In genomic region chrX:103791826-103792458, GRCh38 we compare ENCODE assay signal across 2 cellular contexts.
TF ChIP-seq lines count a peak whose summit lies in the region.

No MANE protein-coding gene starts in this region.

TF ChIP-seq in SK-N-SH, 30 proteins besides CTCF, POLR2A, EP300 and RAD21 (continues in another document):
- TF ChIP-seq FOXJ3 (CRISPR knock-in tag; IDR thresholded peaks at IDR 0.05), result no peak
- TF ChIP-seq USF2 (IDR thresholded peaks at IDR 0.05; ENCODE audit: borderline replicate concordance, low read depth, low read length), result no peak
- no peak for TF ChIP-seq FOXM1 (IDR thresholded peaks at IDR 0.05; ENCODE audit: low read depth)
- TF ChIP-seq EZH2phosphoT487 (IDR thresholded peaks at IDR 0.05; ENCODE audit: borderline replicate concordance, low read depth), result no peak
- TF ChIP-seq RXRA (IDR thresholded peaks at IDR 0.05; ENCODE audit: borderline replicate concordance, low read depth), result peak; percentile 31; the same call in 1 of the 2 replicates
- peak; percentile 63 for TF ChIP-seq TCF12 (IDR thresholded peaks at IDR 0.05)
- TF ChIP-seq, protein P1, sequence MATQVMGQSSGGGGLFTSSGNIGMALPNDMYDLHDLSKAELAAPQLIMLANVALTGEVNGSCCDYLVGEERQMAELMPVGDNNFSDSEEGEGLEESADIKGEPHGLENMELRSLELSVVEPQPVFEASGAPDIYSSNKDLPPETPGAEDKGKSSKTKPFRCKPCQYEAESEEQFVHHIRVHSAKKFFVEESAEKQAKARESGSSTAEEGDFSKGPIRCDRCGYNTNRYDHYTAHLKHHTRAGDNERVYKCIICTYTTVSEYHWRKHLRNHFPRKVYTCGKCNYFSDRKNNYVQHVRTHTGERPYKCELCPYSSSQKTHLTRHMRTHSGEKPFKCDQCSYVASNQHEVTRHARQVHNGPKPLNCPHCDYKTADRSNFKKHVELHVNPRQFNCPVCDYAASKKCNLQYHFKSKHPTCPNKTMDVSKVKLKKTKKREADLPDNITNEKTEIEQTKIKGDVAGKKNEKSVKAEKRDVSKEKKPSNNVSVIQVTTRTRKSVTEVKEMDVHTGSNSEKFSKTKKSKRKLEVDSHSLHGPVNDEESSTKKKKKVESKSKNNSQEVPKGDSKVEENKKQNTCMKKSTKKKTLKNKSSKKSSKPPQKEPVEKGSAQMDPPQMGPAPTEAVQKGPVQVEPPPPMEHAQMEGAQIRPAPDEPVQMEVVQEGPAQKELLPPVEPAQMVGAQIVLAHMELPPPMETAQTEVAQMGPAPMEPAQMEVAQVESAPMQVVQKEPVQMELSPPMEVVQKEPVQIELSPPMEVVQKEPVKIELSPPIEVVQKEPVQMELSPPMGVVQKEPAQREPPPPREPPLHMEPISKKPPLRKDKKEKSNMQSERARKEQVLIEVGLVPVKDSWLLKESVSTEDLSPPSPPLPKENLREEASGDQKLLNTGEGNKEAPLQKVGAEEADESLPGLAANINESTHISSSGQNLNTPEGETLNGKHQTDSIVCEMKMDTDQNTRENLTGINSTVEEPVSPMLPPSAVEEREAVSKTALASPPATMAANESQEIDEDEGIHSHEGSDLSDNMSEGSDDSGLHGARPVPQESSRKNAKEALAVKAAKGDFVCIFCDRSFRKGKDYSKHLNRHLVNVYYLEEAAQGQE (IDR thresholded peaks at IDR 0.05; ENCODE audit: low read depth, low read length), result no peak
- TF ChIP-seq ELF1 (IDR thresholded peaks at IDR 0.05), result no peak
- TF ChIP-seq JUND (IDR thresholded peaks at IDR 0.05), result peak; percentile 65
- TF ChIP-seq GATA2 (CRISPR knock-in tag; IDR thresholded peaks at IDR 0.05), result no peak
- no peak for TF ChIP-seq ZBTB33 (IDR thresholded peaks at IDR 0.05; ENCODE audit: borderline replicate concordance, low read depth)
- TF ChIP-seq MEF2A (IDR thresholded peaks at IDR 0.05; ENCODE audit: borderline replicate concordance, low read depth), result no peak
- no peak for TF ChIP-seq GABPA (IDR thresholded peaks at IDR 0.05; ENCODE audit: low read depth)
- TF ChIP-seq, protein P2, sequence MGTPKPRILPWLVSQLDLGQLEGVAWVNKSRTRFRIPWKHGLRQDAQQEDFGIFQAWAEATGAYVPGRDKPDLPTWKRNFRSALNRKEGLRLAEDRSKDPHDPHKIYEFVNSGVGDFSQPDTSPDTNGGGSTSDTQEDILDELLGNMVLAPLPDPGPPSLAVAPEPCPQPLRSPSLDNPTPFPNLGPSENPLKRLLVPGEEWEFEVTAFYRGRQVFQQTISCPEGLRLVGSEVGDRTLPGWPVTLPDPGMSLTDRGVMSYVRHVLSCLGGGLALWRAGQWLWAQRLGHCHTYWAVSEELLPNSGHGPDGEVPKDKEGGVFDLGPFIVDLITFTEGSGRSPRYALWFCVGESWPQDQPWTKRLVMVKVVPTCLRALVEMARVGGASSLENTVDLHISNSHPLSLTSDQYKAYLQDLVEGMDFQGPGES (IDR thresholded peaks at IDR 0.05; ENCODE audit: low read depth, low read length), result no peak
- TF ChIP-seq POLR2AphosphoS5 (IDR thresholded peaks at IDR 0.05; ENCODE audit: low read depth, low read length), result no peak
- no peak for TF ChIP-seq RFX5 (IDR thresholded peaks at IDR 0.05; ENCODE audit: low read length)
- TF ChIP-seq MAX (IDR thresholded peaks at IDR 0.05; ENCODE audit: low read depth), result no peak
- peak; percentile 39; the same call in 1 of the 2 replicates for TF ChIP-seq FOSL2 (IDR thresholded peaks at IDR 0.05; ENCODE audit: borderline replicate concordance, low read depth)
- 0 out of 2 replicates have a peak, but pooled peaks have one; percentile 22 for TF ChIP-seq TEAD4 (IDR thresholded peaks at IDR 0.05; ENCODE audit: borderline replicate concordance, insufficient read depth)
- no peak for TF ChIP-seq MXI1 (IDR thresholded peaks at IDR 0.05; ENCODE audit: low read depth, low read length)
- TF ChIP-seq, protein P3, sequence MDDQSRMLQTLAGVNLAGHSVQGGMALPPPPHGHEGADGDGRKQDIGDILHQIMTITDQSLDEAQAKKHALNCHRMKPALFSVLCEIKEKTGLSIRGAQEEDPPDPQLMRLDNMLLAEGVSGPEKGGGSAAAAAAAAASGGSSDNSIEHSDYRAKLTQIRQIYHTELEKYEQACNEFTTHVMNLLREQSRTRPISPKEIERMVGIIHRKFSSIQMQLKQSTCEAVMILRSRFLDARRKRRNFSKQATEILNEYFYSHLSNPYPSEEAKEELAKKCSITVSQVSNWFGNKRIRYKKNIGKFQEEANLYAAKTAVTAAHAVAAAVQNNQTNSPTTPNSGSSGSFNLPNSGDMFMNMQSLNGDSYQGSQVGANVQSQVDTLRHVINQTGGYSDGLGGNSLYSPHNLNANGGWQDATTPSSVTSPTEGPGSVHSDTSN (IDR thresholded peaks at IDR 0.05), result 0 out of 2 replicates have a peak, but pooled peaks have one; percentile 37
- peak; percentile 71; the same call in 1 of the 2 replicates for TF ChIP-seq NFIC (IDR thresholded peaks at IDR 0.05; ENCODE audit: borderline replicate concordance)
- no peak for TF ChIP-seq YY1 (IDR thresholded peaks at IDR 0.05; ENCODE audit: low read depth)
- no peak for TF ChIP-seq SIN3A (IDR thresholded peaks at IDR 0.05; ENCODE audit: borderline replicate concordance, low read depth, low read length)

TF ChIP-seq in endothelial cell of umbilical vein, 7 proteins besides CTCF, POLR2A, EP300 and RAD21:
- TF ChIP-seq MYC (IDR thresholded peaks at IDR 0.05; ENCODE audit: low read depth, low read length) (no peak), EZH2 (IDR thresholded peaks at IDR 0.05; ENCODE audit: borderline replicate concordance, low read depth, low read length, severe bottlenecking) (no peak), JUN (IDR thresholded peaks at IDR 0.05; ENCODE audit: borderline replicate concordance, insufficient read depth, insufficient read length, low read depth) (no peak), POLR2AphosphoS5 (IDR thresholded peaks at IDR 0.05; ENCODE audit: insufficient read depth, low read depth, low read length) (no peak), GATA2 (IDR thresholded peaks at IDR 0.05; ENCODE audit: insufficient read depth, insufficient read length, low read depth, low read length) (no peak), FOS (IDR thresholded peaks at IDR 0.05; ENCODE audit: borderline replicate concordance, insufficient read depth, low read length) (no peak), MAX (IDR thresholded peaks at IDR 0.05; ENCODE audit: insufficient read depth, insufficient read length) (no peak)
